Comparison of ENCODE assay signal across 1 cellular context in the genomic region with DNA sequence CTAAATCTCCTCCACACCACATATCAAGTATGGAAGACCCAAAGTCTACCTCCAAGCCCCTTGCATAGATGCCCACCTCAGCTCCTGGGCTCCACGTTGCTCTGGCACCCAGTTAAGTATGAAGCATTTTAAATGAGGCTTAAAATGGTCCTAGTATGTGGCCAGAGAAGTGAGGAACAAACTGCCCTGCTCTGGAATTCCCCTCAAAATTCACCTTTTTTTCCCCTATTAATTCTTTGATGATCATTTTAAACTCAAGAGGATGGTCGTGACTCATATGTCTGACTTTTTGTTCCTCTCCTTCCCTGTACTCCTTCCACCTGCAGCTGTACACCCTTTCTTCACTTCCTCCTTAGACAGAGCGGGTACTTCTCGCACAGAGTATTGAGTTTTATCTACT.
A peak's percentile ranks its signal among the peaks of the same experiment; 100 is the strongest.
TF ChIP-seq lines count a peak whose summit lies in the region.

No MANE protein-coding gene starts in this region.

TF ChIP-seq in GM12878, 131 proteins besides CTCF, POLR2A, EP300 and RAD21 (continued from another document and continues in another):
- TF ChIP-seq, protein P1, sequence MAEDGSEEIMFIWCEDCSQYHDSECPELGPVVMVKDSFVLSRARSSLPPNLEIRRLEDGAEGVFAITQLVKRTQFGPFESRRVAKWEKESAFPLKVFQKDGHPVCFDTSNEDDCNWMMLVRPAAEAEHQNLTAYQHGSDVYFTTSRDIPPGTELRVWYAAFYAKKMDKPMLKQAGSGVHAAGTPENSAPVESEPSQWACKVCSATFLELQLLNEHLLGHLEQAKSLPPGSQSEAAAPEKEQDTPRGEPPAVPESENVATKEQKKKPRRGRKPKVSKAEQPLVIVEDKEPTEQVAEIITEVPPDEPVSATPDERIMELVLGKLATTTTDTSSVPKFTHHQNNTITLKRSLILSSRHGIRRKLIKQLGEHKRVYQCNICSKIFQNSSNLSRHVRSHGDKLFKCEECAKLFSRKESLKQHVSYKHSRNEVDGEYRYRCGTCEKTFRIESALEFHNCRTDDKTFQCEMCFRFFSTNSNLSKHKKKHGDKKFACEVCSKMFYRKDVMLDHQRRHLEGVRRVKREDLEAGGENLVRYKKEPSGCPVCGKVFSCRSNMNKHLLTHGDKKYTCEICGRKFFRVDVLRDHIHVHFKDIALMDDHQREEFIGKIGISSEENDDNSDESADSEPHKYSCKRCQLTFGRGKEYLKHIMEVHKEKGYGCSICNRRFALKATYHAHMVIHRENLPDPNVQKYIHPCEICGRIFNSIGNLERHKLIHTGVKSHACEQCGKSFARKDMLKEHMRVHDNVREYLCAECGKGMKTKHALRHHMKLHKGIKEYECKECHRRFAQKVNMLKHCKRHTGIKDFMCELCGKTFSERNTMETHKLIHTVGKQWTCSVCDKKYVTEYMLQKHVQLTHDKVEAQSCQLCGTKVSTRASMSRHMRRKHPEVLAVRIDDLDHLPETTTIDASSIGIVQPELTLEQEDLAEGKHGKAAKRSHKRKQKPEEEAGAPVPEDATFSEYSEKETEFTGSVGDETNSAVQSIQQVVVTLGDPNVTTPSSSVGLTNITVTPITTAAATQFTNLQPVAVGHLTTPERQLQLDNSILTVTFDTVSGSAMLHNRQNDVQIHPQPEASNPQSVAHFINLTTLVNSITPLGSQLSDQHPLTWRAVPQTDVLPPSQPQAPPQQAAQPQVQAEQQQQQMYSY (CRISPR knock-in tag; IDR thresholded peaks at IDR 0.05) = no peak
- TF ChIP-seq POLR2AphosphoS2 (IDR thresholded peaks at IDR 0.05; ENCODE audit: low read depth, low read length) = no peak
- TF ChIP-seq MEF2A (IDR thresholded peaks at IDR 0.05; ENCODE audit: insufficient read depth, low read depth, low read length) = no peak
- no peak for TF ChIP-seq CHD4 (IDR thresholded peaks at IDR 0.05)
- peak; percentile 72 for TF ChIP-seq JUNB (IDR thresholded peaks at IDR 0.05)
- TF ChIP-seq CBX3 (IDR thresholded peaks at IDR 0.05; ENCODE audit: borderline replicate concordance, low read depth) = no peak
- TF ChIP-seq, protein P2, sequence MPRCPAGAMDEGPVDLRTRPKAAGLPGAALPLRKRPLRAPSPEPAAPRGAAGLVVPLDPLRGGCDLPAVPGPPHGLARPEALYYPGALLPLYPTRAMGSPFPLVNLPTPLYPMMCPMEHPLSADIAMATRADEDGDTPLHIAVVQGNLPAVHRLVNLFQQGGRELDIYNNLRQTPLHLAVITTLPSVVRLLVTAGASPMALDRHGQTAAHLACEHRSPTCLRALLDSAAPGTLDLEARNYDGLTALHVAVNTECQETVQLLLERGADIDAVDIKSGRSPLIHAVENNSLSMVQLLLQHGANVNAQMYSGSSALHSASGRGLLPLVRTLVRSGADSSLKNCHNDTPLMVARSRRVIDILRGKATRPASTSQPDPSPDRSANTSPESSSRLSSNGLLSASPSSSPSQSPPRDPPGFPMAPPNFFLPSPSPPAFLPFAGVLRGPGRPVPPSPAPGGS (IDR thresholded peaks at IDR 0.05; ENCODE audit: borderline replicate concordance, insufficient read depth, low read depth, low read length, poor library complexity, severe bottlenecking) = peak; percentile 73
- TF ChIP-seq, protein P3, sequence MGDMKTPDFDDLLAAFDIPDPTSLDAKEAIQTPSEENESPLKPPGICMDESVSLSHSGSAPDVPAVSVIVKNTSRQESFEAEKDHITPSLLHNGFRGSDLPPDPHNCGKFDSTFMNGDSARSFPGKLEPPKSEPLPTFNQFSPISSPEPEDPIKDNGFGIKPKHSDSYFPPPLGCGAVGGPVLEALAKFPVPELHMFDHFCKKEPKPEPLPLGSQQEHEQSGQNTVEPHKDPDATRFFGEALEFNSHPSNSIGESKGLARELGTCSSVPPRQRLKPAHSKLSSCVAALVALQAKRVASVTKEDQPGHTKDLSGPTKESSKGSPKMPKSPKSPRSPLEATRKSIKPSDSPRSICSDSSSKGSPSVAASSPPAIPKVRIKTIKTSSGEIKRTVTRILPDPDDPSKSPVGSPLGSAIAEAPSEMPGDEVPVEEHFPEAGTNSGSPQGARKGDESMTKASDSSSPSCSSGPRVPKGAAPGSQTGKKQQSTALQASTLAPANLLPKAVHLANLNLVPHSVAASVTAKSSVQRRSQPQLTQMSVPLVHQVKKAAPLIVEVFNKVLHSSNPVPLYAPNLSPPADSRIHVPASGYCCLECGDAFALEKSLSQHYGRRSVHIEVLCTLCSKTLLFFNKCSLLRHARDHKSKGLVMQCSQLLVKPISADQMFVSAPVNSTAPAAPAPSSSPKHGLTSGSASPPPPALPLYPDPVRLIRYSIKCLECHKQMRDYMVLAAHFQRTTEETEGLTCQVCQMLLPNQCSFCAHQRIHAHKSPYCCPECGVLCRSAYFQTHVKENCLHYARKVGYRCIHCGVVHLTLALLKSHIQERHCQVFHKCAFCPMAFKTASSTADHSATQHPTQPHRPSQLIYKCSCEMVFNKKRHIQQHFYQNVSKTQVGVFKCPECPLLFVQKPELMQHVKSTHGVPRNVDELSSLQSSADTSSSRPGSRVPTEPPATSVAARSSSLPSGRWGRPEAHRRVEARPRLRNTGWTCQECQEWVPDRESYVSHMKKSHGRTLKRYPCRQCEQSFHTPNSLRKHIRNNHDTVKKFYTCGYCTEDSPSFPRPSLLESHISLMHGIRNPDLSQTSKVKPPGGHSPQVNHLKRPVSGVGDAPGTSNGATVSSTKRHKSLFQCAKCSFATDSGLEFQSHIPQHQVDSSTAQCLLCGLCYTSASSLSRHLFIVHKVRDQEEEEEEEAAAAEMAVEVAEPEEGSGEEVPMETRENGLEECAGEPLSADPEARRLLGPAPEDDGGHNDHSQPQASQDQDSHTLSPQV (IDR thresholded peaks at IDR 0.05) = peak; percentile 15
- TF ChIP-seq, protein P4, sequence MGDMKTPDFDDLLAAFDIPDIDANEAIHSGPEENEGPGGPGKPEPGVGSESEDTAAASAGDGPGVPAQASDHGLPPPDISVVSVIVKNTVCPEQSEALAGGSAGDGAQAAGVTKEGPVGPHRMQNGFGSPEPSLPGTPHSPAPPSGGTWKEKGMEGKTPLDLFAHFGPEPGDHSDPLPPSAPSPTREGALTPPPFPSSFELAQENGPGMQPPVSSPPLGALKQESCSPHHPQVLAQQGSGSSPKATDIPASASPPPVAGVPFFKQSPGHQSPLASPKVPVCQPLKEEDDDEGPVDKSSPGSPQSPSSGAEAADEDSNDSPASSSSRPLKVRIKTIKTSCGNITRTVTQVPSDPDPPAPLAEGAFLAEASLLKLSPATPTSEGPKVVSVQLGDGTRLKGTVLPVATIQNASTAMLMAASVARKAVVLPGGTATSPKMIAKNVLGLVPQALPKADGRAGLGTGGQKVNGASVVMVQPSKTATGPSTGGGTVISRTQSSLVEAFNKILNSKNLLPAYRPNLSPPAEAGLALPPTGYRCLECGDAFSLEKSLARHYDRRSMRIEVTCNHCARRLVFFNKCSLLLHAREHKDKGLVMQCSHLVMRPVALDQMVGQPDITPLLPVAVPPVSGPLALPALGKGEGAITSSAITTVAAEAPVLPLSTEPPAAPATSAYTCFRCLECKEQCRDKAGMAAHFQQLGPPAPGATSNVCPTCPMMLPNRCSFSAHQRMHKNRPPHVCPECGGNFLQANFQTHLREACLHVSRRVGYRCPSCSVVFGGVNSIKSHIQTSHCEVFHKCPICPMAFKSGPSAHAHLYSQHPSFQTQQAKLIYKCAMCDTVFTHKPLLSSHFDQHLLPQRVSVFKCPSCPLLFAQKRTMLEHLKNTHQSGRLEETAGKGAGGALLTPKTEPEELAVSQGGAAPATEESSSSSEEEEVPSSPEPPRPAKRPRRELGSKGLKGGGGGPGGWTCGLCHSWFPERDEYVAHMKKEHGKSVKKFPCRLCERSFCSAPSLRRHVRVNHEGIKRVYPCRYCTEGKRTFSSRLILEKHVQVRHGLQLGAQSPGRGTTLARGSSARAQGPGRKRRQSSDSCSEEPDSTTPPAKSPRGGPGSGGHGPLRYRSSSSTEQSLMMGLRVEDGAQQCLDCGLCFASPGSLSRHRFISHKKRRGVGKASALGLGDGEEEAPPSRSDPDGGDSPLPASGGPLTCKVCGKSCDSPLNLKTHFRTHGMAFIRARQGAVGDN (IDR thresholded peaks at IDR 0.05) = peak; percentile 43; the same call in 1 of the 2 replicates
- TF ChIP-seq SREBF2 (IDR thresholded peaks at IDR 0.05; ENCODE audit: low read length) = no peak
- TF ChIP-seq, protein P5, sequence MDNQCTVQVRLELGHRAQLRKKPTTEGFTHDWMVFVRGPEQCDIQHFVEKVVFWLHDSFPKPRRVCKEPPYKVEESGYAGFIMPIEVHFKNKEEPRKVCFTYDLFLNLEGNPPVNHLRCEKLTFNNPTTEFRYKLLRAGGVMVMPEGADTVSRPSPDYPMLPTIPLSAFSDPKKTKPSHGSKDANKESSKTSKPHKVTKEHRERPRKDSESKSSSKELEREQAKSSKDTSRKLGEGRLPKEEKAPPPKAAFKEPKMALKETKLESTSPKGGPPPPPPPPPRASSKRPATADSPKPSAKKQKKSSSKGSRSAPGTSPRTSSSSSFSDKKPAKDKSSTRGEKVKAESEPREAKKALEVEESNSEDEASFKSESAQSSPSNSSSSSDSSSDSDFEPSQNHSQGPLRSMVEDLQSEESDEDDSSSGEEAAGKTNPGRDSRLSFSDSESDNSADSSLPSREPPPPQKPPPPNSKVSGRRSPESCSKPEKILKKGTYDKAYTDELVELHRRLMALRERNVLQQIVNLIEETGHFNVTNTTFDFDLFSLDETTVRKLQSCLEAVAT (IDR thresholded peaks at IDR 0.05) = no peak
- TF ChIP-seq, protein P6, sequence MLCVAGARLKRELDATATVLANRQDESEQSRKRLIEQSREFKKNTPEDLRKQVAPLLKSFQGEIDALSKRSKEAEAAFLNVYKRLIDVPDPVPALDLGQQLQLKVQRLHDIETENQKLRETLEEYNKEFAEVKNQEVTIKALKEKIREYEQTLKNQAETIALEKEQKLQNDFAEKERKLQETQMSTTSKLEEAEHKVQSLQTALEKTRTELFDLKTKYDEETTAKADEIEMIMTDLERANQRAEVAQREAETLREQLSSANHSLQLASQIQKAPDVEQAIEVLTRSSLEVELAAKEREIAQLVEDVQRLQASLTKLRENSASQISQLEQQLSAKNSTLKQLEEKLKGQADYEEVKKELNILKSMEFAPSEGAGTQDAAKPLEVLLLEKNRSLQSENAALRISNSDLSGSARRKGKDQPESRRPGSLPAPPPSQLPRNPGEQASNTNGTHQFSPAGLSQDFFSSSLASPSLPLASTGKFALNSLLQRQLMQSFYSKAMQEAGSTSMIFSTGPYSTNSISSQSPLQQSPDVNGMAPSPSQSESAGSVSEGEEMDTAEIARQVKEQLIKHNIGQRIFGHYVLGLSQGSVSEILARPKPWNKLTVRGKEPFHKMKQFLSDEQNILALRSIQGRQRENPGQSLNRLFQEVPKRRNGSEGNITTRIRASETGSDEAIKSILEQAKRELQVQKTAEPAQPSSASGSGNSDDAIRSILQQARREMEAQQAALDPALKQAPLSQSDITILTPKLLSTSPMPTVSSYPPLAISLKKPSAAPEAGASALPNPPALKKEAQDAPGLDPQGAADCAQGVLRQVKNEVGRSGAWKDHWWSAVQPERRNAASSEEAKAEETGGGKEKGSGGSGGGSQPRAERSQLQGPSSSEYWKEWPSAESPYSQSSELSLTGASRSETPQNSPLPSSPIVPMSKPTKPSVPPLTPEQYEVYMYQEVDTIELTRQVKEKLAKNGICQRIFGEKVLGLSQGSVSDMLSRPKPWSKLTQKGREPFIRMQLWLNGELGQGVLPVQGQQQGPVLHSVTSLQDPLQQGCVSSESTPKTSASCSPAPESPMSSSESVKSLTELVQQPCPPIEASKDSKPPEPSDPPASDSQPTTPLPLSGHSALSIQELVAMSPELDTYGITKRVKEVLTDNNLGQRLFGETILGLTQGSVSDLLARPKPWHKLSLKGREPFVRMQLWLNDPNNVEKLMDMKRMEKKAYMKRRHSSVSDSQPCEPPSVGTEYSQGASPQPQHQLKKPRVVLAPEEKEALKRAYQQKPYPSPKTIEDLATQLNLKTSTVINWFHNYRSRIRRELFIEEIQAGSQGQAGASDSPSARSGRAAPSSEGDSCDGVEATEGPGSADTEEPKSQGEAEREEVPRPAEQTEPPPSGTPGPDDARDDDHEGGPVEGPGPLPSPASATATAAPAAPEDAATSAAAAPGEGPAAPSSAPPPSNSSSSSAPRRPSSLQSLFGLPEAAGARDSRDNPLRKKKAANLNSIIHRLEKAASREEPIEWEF (IDR thresholded peaks at IDR 0.05; ENCODE audit: insufficient replicate concordance, low read depth, low read length) = no peak
- no peak for TF ChIP-seq FOS (IDR thresholded peaks at IDR 0.05; ENCODE audit: borderline replicate concordance, extremely low read depth, insufficient read length)
- peak; percentile 74 for TF ChIP-seq POLR2AphosphoS5 (IDR thresholded peaks at IDR 0.05; ENCODE audit: low read length)
- peak; percentile 97 for TF ChIP-seq SPI1 (IDR thresholded peaks at IDR 0.05; ENCODE audit: borderline replicate concordance, insufficient read depth, low read depth, low read length)
- TF ChIP-seq FOXM1 (IDR thresholded peaks at IDR 0.05; ENCODE audit: low read depth, low read length) = peak; percentile 90
- peak; percentile 60 for TF ChIP-seq MEF2B (IDR thresholded peaks at IDR 0.05; ENCODE audit: partially characterized antibody, poor library complexity, severe bottlenecking)
- TF ChIP-seq EGR1 (IDR thresholded peaks at IDR 0.05; ENCODE audit: borderline replicate concordance in 1 of 2, low read depth in 2 of 2, low read length in 2 of 2) = no peak
- TF ChIP-seq, protein P7, sequence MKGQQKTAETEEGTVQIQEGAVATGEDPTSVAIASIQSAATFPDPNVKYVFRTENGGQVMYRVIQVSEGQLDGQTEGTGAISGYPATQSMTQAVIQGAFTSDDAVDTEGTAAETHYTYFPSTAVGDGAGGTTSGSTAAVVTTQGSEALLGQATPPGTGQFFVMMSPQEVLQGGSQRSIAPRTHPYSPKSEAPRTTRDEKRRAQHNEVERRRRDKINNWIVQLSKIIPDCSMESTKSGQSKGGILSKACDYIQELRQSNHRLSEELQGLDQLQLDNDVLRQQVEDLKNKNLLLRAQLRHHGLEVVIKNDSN (IDR thresholded peaks at IDR 0.05; ENCODE audit: borderline replicate concordance, extremely low read length, insufficient read depth, low read depth, low read length) = no peak
- peak; percentile 70 for TF ChIP-seq IKZF1 (conservative IDR thresholded peaks at IDR 0.05)
- TF ChIP-seq PML (IDR thresholded peaks at IDR 0.05; ENCODE audit: low read length) = peak; percentile 31; the same call in 1 of the 2 replicates
- TF ChIP-seq, protein P8, sequence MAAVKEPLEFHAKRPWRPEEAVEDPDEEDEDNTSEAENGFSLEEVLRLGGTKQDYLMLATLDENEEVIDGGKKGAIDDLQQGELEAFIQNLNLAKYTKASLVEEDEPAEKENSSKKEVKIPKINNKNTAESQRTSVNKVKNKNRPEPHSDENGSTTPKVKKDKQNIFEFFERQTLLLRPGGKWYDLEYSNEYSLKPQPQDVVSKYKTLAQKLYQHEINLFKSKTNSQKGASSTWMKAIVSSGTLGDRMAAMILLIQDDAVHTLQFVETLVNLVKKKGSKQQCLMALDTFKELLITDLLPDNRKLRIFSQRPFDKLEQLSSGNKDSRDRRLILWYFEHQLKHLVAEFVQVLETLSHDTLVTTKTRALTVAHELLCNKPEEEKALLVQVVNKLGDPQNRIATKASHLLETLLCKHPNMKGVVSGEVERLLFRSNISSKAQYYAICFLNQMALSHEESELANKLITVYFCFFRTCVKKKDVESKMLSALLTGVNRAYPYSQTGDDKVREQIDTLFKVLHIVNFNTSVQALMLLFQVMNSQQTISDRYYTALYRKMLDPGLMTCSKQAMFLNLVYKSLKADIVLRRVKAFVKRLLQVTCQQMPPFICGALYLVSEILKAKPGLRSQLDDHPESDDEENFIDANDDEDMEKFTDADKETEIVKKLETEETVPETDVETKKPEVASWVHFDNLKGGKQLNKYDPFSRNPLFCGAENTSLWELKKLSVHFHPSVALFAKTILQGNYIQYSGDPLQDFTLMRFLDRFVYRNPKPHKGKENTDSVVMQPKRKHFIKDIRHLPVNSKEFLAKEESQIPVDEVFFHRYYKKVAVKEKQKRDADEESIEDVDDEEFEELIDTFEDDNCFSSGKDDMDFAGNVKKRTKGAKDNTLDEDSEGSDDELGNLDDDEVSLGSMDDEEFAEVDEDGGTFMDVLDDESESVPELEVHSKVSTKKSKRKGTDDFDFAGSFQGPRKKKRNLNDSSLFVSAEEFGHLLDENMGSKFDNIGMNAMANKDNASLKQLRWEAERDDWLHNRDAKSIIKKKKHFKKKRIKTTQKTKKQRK (IDR thresholded peaks at IDR 0.05; ENCODE audit: low read depth, low read length) = no peak
- TF ChIP-seq ESRRA (IDR thresholded peaks at IDR 0.05; ENCODE audit: low read length) = no peak
- TF ChIP-seq ZNF217 (IDR thresholded peaks at IDR 0.05) = peak; percentile 29; the same call in 1 of the 2 replicates
